35 cellular contexts compared by ENCODE assay signal in the genomic region with DNA sequence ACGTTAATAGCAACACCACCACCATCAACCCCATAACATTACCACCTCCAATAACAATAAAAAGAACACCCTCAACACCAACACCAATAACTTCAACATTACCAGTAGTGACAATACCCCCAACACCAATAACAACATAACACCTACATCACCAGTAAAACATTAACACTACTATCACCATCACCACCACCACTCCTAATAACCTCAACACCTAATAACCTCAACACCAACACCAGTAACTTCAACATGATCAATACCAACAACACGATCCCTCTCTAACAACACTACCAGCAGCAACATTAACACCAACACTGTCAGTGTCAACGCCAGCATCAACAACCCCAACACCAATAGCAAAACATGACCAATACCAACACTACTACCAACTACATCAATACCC. TPM values are rescaled to one million over a fixed set of nuclear protein-coding genes. Genes with fewer than 3 reads are reported as not detected.
"Had no signal": no experiment of that assay in that cellular context is flagged by ENCODE, and none has a peak within 500 bp of the region (broad histone marks: within the 10 kb centered on the region; RNA-seq: fewer than 3 reads in every experiment).

No MANE protein-coding gene starts in this region.

- H3K27ac ChIP-seq: ascending aorta, VCaP had no signal

- H3K4me3 ChIP-seq: ascending aorta had no signal

- H3K9me3 Mint-ChIP-seq: activated B cell treated with CpG ODN at 0.5 μM for 24 hours; activated CD4-positive, alpha-beta memory T cell treated with anti-CD3 and anti-CD28 coated beads, Interleukin-2, amount 10 ng/mL, durations not matched to agents 7 days and 5 days; activated CD4-positive, alpha-beta T cell treated with anti-CD3 and anti-CD28 coated beads, Interleukin-2, amount 10 ng/mL, durations not matched to agents 7 days and 5 days; activated naive CD4-positive, alpha-beta T cell treated with anti-CD3 and anti-CD28 coated beads, Interleukin-2, amount 10 ng/mL, durations not matched to agents 7 days and 5 days; activated naive CD4-positive, alpha-beta T cell treated with anti-CD3 and anti-CD28 coated beads, Interleukin-2, amount 50 U/mL, for 24 hours; activated naive CD8-positive, alpha-beta T cell treated with anti-CD3 and anti-CD28 coated beads, Interleukin-2, amount 10 ng/mL, durations not matched to agents 7 days and 5 days; activated naive CD8-positive, alpha-beta T cell treated with anti-CD3 and anti-CD28 coated beads, Interleukin-2, amount 50 U/mL, for 24 hours; activated T-cell treated with anti-CD3 and anti-CD28 coated beads, Interleukin-2, amount 50 U/mL, for 24 hours; activated T-helper 2 cell treated with anti-CD3 and anti-CD28 coated beads, Interferon-gamma antibody, Interleukin-2, Interleukin-4, amounts not matched to agents 10 μg/mL and 5 μg/mL and 100 μg/mL, durations not matched to agents 14 hours and 24 hours and 36 hours; brain; T-helper 1 cell treated with Interleukin-12 subunit alpha and Interleukin-12 subunit beta and Interleukin-4 antibody, amounts not matched to agents 30 μg/mL and 1 μg/mL, for 36 hours; T-helper 2 cell treated with Interferon-gamma antibody and Interleukin-4, amounts not matched to agents 5 μg/mL and 100 μg/mL, for 36 hours had no signal

- H3K4me1 Mint-ChIP-seq: activated B cell treated with CpG ODN at 0.5 μM for 24 hours; activated CD4-positive, alpha-beta memory T cell treated with anti-CD3 and anti-CD28 coated beads, Interleukin-2, amount 10 ng/mL, durations not matched to agents 7 days and 5 days; activated CD4-positive, alpha-beta T cell treated with anti-CD3 and anti-CD28 coated beads, Interleukin-2, amount 10 ng/mL, durations not matched to agents 7 days and 5 days; activated CD8-positive, alpha-beta memory T cell treated with anti-CD3 and anti-CD28 coated beads, Interleukin-2, amount 10 ng/mL, durations not matched to agents 7 days and 5 days; activated naive CD4-positive, alpha-beta T cell treated with anti-CD3 and anti-CD28 coated beads, Interleukin-2, amount 10 ng/mL, durations not matched to agents 7 days and 5 days; activated naive CD4-positive, alpha-beta T cell treated with anti-CD3 and anti-CD28 coated beads, Interleukin-2, amount 50 U/mL, for 24 hours; activated naive CD8-positive, alpha-beta T cell treated with anti-CD3 and anti-CD28 coated beads, Interleukin-2, amount 10 ng/mL, durations not matched to agents 7 days and 5 days; activated naive CD8-positive, alpha-beta T cell treated with anti-CD3 and anti-CD28 coated beads, Interleukin-2, amount 50 U/mL, for 24 hours had no signal

- H3K4me3 Mint-ChIP-seq: activated B cell treated with CpG ODN at 0.5 μM for 24 hours; activated CD4-positive, alpha-beta memory T cell treated with anti-CD3 and anti-CD28 coated beads, Interleukin-2, amount 10 ng/mL, durations not matched to agents 7 days and 5 days; activated CD4-positive, alpha-beta T cell treated with anti-CD3 and anti-CD28 coated beads, Interleukin-2, amount 10 ng/mL, durations not matched to agents 7 days and 5 days; activated CD8-positive, alpha-beta memory T cell treated with anti-CD3 and anti-CD28 coated beads, Interleukin-2, amount 10 ng/mL, durations not matched to agents 7 days and 5 days; activated CD8-positive, alpha-beta T cell treated with anti-CD3 and anti-CD28 coated beads, Interleukin-2, amount 10 ng/mL, durations not matched to agents 7 days and 5 days; activated naive CD4-positive, alpha-beta T cell treated with anti-CD3 and anti-CD28 coated beads, Interleukin-2, amount 10 ng/mL, durations not matched to agents 7 days and 5 days; activated naive CD4-positive, alpha-beta T cell treated with anti-CD3 and anti-CD28 coated beads, Interleukin-2, amount 50 U/mL, for 24 hours; activated naive CD8-positive, alpha-beta T cell; activated naive CD8-positive, alpha-beta T cell treated with anti-CD3 and anti-CD28 coated beads, Interleukin-2, amount 10 ng/mL, durations not matched to agents 7 days and 5 days; activated naive CD8-positive, alpha-beta T cell treated with anti-CD3 and anti-CD28 coated beads, Interleukin-2, amount 50 U/mL, for 24 hours; activated T-cell treated with anti-CD3 and anti-CD28 coated beads, Interleukin-2, amount 50 U/mL, for 24 hours; brain; T-helper 1 cell treated with Interleukin-12 subunit alpha and Interleukin-12 subunit beta and Interleukin-4 antibody, amounts not matched to agents 30 μg/mL and 1 μg/mL, for 36 hours; T-helper 2 cell treated with Interferon-gamma antibody and Interleukin-4, amounts not matched to agents 5 μg/mL and 100 μg/mL, for 36 hours had no signal

- ATAC-seq: activated CD8-positive, alpha-beta memory T cell treated with anti-CD3 and anti-CD28 coated beads, Interleukin-2, amount 10 ng/mL, durations not matched to agents 7 days and 5 days; activated CD8-positive, alpha-beta T cell treated with anti-CD3 and anti-CD28 coated beads, Interleukin-2, amount 10 ng/mL, durations not matched to agents 7 days and 5 days; activated naive CD8-positive, alpha-beta T cell treated with anti-CD3 and anti-CD28 coated beads, Interleukin-2, amount 50 U/mL, for 24 hours had no signal

- H3K27ac Mint-ChIP-seq: activated B cell treated with CpG ODN at 0.5 μM for 24 hours; activated CD4-positive, alpha-beta memory T cell treated with anti-CD3 and anti-CD28 coated beads, Interleukin-2, amount 10 ng/mL, durations not matched to agents 7 days and 5 days; activated CD4-positive, alpha-beta T cell treated with anti-CD3 and anti-CD28 coated beads, Interleukin-2, amount 10 ng/mL, durations not matched to agents 7 days and 5 days; activated CD8-positive, alpha-beta memory T cell treated with anti-CD3 and anti-CD28 coated beads, Interleukin-2, amount 10 ng/mL, durations not matched to agents 7 days and 5 days; activated CD8-positive, alpha-beta T cell treated with anti-CD3 and anti-CD28 coated beads, Interleukin-2, amount 10 ng/mL, durations not matched to agents 7 days and 5 days; activated naive CD4-positive, alpha-beta T cell treated with anti-CD3 and anti-CD28 coated beads, Interleukin-2, amount 10 ng/mL, durations not matched to agents 7 days and 5 days; activated naive CD4-positive, alpha-beta T cell treated with anti-CD3 and anti-CD28 coated beads, Interleukin-2, amount 50 U/mL, for 24 hours; activated naive CD8-positive, alpha-beta T cell; activated naive CD8-positive, alpha-beta T cell treated with anti-CD3 and anti-CD28 coated beads, Interleukin-2, amount 10 ng/mL, durations not matched to agents 7 days and 5 days; activated naive CD8-positive, alpha-beta T cell treated with anti-CD3 and anti-CD28 coated beads, Interleukin-2, amount 50 U/mL, for 24 hours; activated T-cell treated with anti-CD3 and anti-CD28 coated beads, Interleukin-2, amount 50 U/mL, for 24 hours; activated T-helper 2 cell treated with anti-CD3 and anti-CD28 coated beads, Interferon-gamma antibody, Interleukin-2, Interleukin-4, amounts not matched to agents 10 μg/mL and 5 μg/mL and 100 μg/mL, durations not matched to agents 14 hours and 24 hours and 36 hours; brain; T-helper 1 cell treated with Interleukin-12 subunit alpha and Interleukin-12 subunit beta and Interleukin-4 antibody, amounts not matched to agents 30 μg/mL and 1 μg/mL, for 36 hours; T-helper 2 cell treated with Interferon-gamma antibody and Interleukin-4, amounts not matched to agents 5 μg/mL and 100 μg/mL, for 36 hours had no signal

- H3K36me3 Mint-ChIP-seq: activated CD8-positive, alpha-beta memory T cell treated with anti-CD3 and anti-CD28 coated beads, Interleukin-2, amount 10 ng/mL, durations not matched to agents 7 days and 5 days; activated naive CD4-positive, alpha-beta T cell treated with anti-CD3 and anti-CD28 coated beads, Interleukin-2, amount 10 ng/mL, durations not matched to agents 7 days and 5 days; activated naive CD4-positive, alpha-beta T cell treated with anti-CD3 and anti-CD28 coated beads, Interleukin-2, amount 50 U/mL, for 24 hours; activated naive CD8-positive, alpha-beta T cell; activated naive CD8-positive, alpha-beta T cell treated with anti-CD3 and anti-CD28 coated beads, Interleukin-2, amount 10 ng/mL, durations not matched to agents 7 days and 5 days; brain had no signal

- H3K36me3 ChIP-seq: ascending aorta had no signal

- H3K4me1 ChIP-seq: ascending aorta had no signal

- H3K27me3 ChIP-seq: ascending aorta had no signal

- DNase-seq: activated B cell treated with CpG ODN at 0.5 μM for 24 hours; activated CD4-positive, alpha-beta memory T cell treated with anti-CD3 and anti-CD28 coated beads, Interleukin-2, amount 10 ng/mL, durations not matched to agents 7 days and 5 days; activated CD4-positive, alpha-beta T cell treated with anti-CD3 and anti-CD28 coated beads for 4 hours; activated CD4-positive, alpha-beta T cell treated with anti-CD3 and anti-CD28 coated beads, Interleukin-2, amount 10 ng/mL, durations not matched to agents 7 days and 5 days; activated CD4-positive, alpha-beta T cell treated with anti-CD3 and anti-CD28 coated beads, Interleukin-2, amount 50 U/mL, for 48 hours; activated CD4-positive, CD25-positive, alpha-beta regulatory T cell treated with anti-CD3 and anti-CD28 coated beads, Interleukin-2, amount 50 U/mL, for 72 hours; activated CD8-positive, alpha-beta memory T cell treated with anti-CD3 and anti-CD28 coated beads for 24 hours; activated CD8-positive, alpha-beta memory T cell treated with anti-CD3 and anti-CD28 coated beads, Interleukin-2, amount 10 ng/mL, durations not matched to agents 7 days and 5 days; activated CD8-positive, alpha-beta memory T cell treated with anti-CD3 and anti-CD28 coated beads, Interleukin-2, amount 50 U/mL, for 48 hours; activated CD8-positive, alpha-beta T cell treated with anti-CD3 and anti-CD28 coated beads, Interleukin-2, amount 10 ng/mL, durations not matched to agents 7 days and 5 days; activated effector memory CD4-positive, alpha-beta T cell treated with Interleukin-2 at 50 U/mL for 16 hours; activated gamma-delta T cell; activated naive CD4-positive, alpha-beta T cell treated with anti-CD3 and anti-CD28 coated beads, Interleukin-2, amount 10 ng/mL, durations not matched to agents 7 days and 5 days; activated naive CD4-positive, alpha-beta T cell treated with Interleukin-2 at 50 U/mL for 16 hours; activated naive CD8-positive, alpha-beta T cell treated with anti-CD3 and anti-CD28 coated beads, Interleukin-2, amount 10 ng/mL, durations not matched to agents 7 days and 5 days; activated naive CD8-positive, alpha-beta T cell treated with anti-CD3 and anti-CD28 coated beads, Interleukin-2, amount 50 U/mL, for 24 hours; activated T-cell treated with anti-CD3 and anti-CD28 coated beads, Interleukin-2, amount 50 U/mL, for 24 hours; activated T-cell treated with anti-CD3 and anti-CD28 coated beads, Interleukin-2, amount 50 U/mL, for 48 hours; amygdala; anterior cingulate cortex; central memory CD4-positive, alpha-beta T cell; T-helper 2 cell; T-helper 9 cell had no signal

- H3K27me3 Mint-ChIP-seq: activated CD4-positive, alpha-beta memory T cell treated with anti-CD3 and anti-CD28 coated beads, Interleukin-2, amount 10 ng/mL, durations not matched to agents 7 days and 5 days; activated CD4-positive, alpha-beta T cell treated with anti-CD3 and anti-CD28 coated beads, Interleukin-2, amount 10 ng/mL, durations not matched to agents 7 days and 5 days; activated naive CD8-positive, alpha-beta T cell treated with anti-CD3 and anti-CD28 coated beads, Interleukin-2, amount 10 ng/mL, durations not matched to agents 7 days and 5 days had no signal

- H3K9me3 ChIP-seq: ascending aorta had no signal

- FAIRE-seq: colon, TTC549 had no signal

RNA-seq across cellular contexts. Expression of gene TAS1R2, which starts 57.2 kb away (rescaled TPM):
- total RNA-seq: activated B cell treated with CpG ODN at 0.5 μM for 24 hours; activated CD4-positive, alpha-beta memory T cell treated with anti-CD3 and anti-CD28 coated beads, Interleukin-2, amount 10 ng/mL, durations not matched to agents 7 days and 5 days; activated CD4-positive, alpha-beta T cell treated with anti-CD3 and anti-CD28 coated beads, Interleukin-2, amount 10 ng/mL, durations not matched to agents 7 days and 5 days; activated CD8-positive, alpha-beta memory T cell treated with anti-CD3 and anti-CD28 coated beads, Interleukin-2, amount 10 ng/mL, durations not matched to agents 7 days and 5 days; activated CD8-positive, alpha-beta T cell treated with anti-CD3 and anti-CD28 coated beads, Interleukin-2, amount 10 ng/mL, durations not matched to agents 7 days and 5 days; activated naive CD8-positive, alpha-beta T cell treated with anti-CD3 and anti-CD28 coated beads, Interleukin-2, amount 10 ng/mL, durations not matched to agents 7 days and 5 days; activated T-helper 2 cell treated with anti-CD3 and anti-CD28 coated beads, Interferon-gamma antibody, Interleukin-2, Interleukin-4, amounts not matched to agents 10 μg/mL and 5 μg/mL and 100 μg/mL, durations not matched to agents 14 hours and 24 hours and 36 hours; ascending aorta; cardiac septum; cerebellum had no signal
